18 cellular contexts compared by ENCODE assay signal in genomic region chr1:42981871-42982270, GRCh38.
"Had no signal": no experiment of that assay in that cellular context is flagged by ENCODE, and none has a peak within 500 bp of the region (broad histone marks: within the 10 kb centered on the region; RNA-seq: fewer than 3 reads in every experiment).

No MANE protein-coding gene starts in this region.

- H3K4me3 Mint-ChIP-seq: activated B cell treated with CpG ODN at 0.5 μM for 24 hours; activated CD4-positive, alpha-beta memory T cell treated with anti-CD3 and anti-CD28 coated beads for 36 hours; activated T-helper 1 cell treated with anti-CD3 and anti-CD28 coated beads, Interleukin-12 subunit alpha, Interleukin-12 subunit beta, Interleukin-2, Interleukin-4 antibody, amounts not matched to agents 30 ng/mL and 10 ng/mL and 1 ng/mL, durations not matched to agents 14 hours and 24 hours and 36 hours; nephron; stimulated activated naive CD8-positive, alpha-beta T cell treated with anti-CD3 and anti-CD28 coated beads, Interleukin-15, Interleukin-2, amounts not matched to agents 100 ng/mL and 50 ng/mL, for 24 hours; type B pancreatic cell had no signal

- H3K27ac Mint-ChIP-seq: activated B cell treated with CpG ODN at 0.5 μM for 24 hours; activated CD4-positive, alpha-beta memory T cell treated with anti-CD3 and anti-CD28 coated beads for 36 hours; activated T-helper 1 cell treated with anti-CD3 and anti-CD28 coated beads, Interleukin-12 subunit alpha, Interleukin-12 subunit beta, Interleukin-2, Interleukin-4 antibody, amounts not matched to agents 30 ng/mL and 10 ng/mL and 1 ng/mL, durations not matched to agents 14 hours and 24 hours and 36 hours; stimulated activated naive CD8-positive, alpha-beta T cell treated with anti-CD3 and anti-CD28 coated beads, Interleukin-15, Interleukin-2, amounts not matched to agents 100 ng/mL and 50 ng/mL, for 24 hours had no signal

- DNase-seq: activated B cell treated with CpG ODN at 0.5 μM for 24 hours; activated CD4-positive, alpha-beta memory T cell treated with anti-CD3 and anti-CD28 coated beads for 36 hours; activated CD4-positive, alpha-beta T cell treated with anti-CD3 and anti-CD28 coated beads for 4 hours; activated gamma-delta T cell treated with Interleukin-2 at 50 U/mL for 16 hours; activated T-cell treated with anti-CD3 and anti-CD28 coated beads for 4 hours; adrenal gland; effector memory CD4-positive, alpha-beta T cell; esophagus squamous epithelium; nucleus accumbens; posterior cingulate gyrus; stimulated activated CD4-positive, alpha-beta T cell treated with anti-CD3 and anti-CD28 coated beads, Interleukin-12 subunit alpha, Interleukin-12 subunit beta, amount 100 ng/mL, for 4 hours; stimulated activated CD4-positive, alpha-beta T cell treated with anti-CD3 and anti-CD28 coated beads, Interleukin-1b, Interleukin-23, amount 100 ng/mL, for 48 hours had no signal

- H3K36me3 Mint-ChIP-seq: activated CD4-positive, alpha-beta memory T cell treated with anti-CD3 and anti-CD28 coated beads for 36 hours; activated naive CD4-positive, alpha-beta T cell treated with anti-CD3 and anti-CD28 coated beads, Interleukin-2, amount 50 U/mL, for 72 hours had no signal

- H3K27me3 Mint-ChIP-seq: activated B cell treated with CpG ODN at 0.5 μM for 24 hours; activated CD4-positive, alpha-beta memory T cell treated with anti-CD3 and anti-CD28 coated beads for 36 hours; stimulated activated naive CD8-positive, alpha-beta T cell treated with anti-CD3 and anti-CD28 coated beads, Interleukin-15, Interleukin-2, amounts not matched to agents 100 ng/mL and 50 ng/mL, for 24 hours; type B pancreatic cell had no signal

- H3K9me3 Mint-ChIP-seq: activated B cell treated with CpG ODN at 0.5 μM for 24 hours; activated CD4-positive, alpha-beta memory T cell treated with anti-CD3 and anti-CD28 coated beads for 36 hours; activated naive CD4-positive, alpha-beta T cell treated with anti-CD3 and anti-CD28 coated beads, Interleukin-2, amount 50 U/mL, for 72 hours; activated T-helper 1 cell treated with anti-CD3 and anti-CD28 coated beads, Interleukin-12 subunit alpha, Interleukin-12 subunit beta, Interleukin-2, Interleukin-4 antibody, amounts not matched to agents 30 ng/mL and 10 ng/mL and 1 ng/mL, durations not matched to agents 14 hours and 24 hours and 36 hours; nephron; stimulated activated naive CD8-positive, alpha-beta T cell treated with anti-CD3 and anti-CD28 coated beads, Interleukin-15, Interleukin-2, amounts not matched to agents 100 ng/mL and 50 ng/mL, for 24 hours; type B pancreatic cell had no signal

- ATAC-seq: activated naive CD4-positive, alpha-beta T cell treated with anti-CD3 and anti-CD28 coated beads, Interleukin-2, amount 50 U/mL, for 72 hours had no signal

- FAIRE-seq: TTC549 had no signal
